Comparison of ENCODE assay signal across 21 cellular contexts in genomic region chr3:61422945-61423740, GRCh38.
A peak's percentile ranks its signal among the peaks of the same experiment; 100 is the strongest.
DNase-seq lines count a peak whose midpoint lies in the region; TF ChIP-seq lines count a peak whose summit lies in the region.
"Had no signal": no experiment of that assay in that cellular context is flagged by ENCODE, and none has a peak within 500 bp of the region (broad histone marks: within the 10 kb centered on the region; RNA-seq: fewer than 3 reads in every experiment).

No MANE protein-coding gene starts in this region.

- no peak overlapping the region for H3K4me3 Mint-ChIP-seq in activated CD4-positive, alpha-beta T cell treated with anti-CD3 and anti-CD28 coated beads, Interleukin-2, amount 10 ng/mL, durations not matched to agents 7 days and 5 days
- H3K4me3 Mint-ChIP-seq: CD8-positive, alpha-beta memory T cell; IgD-negative memory B cell; T-cell had no signal

- 63% methylated on average over 1 of the region's 1 CpG for WGBS in liver

- H3K9me3 ChIP-seq in cardiac muscle cell (ENCODE audit: low read depth), result no peaks in the 10 kb centered on the region
- no peaks in the 10 kb centered on the region for H3K9me3 ChIP-seq in right atrium auricular region
- H3K9me3 ChIP-seq in liver (ENCODE audit: control insufficient read depth in 4 of 4, low read length in 3 of 4), result no peaks in the 10 kb centered on the region
- H3K9me3 ChIP-seq: Peyer's patch, SJCRH30 had no signal

- H3K27me3 ChIP-seq in cardiac muscle cell, result no peaks in the 10 kb centered on the region
- H3K27me3 ChIP-seq in right atrium auricular region, result no peaks in the 10 kb centered on the region
- no peaks in the 10 kb centered on the region for H3K27me3 ChIP-seq in liver (ENCODE audit: control insufficient read depth in 4 of 4, insufficient read depth in 4 of 4, low read length in 3 of 4)
- no peaks in the 10 kb centered on the region for H3K27me3 ChIP-seq in dorsolateral prefrontal cortex
- H3K27me3 ChIP-seq: Peyer's patch, SJCRH30 had no signal

- H3K4me3 ChIP-seq in cardiac muscle cell (no peak overlapping the region), right atrium auricular region (no peak overlapping the region), liver (ENCODE audit: low read depth in 1 of 3, low read length in 3 of 3) (no peak overlapping the region), dorsolateral prefrontal cortex (no peak overlapping the region)
- H3K4me3 ChIP-seq: Peyer's patch, SJCRH30 had no signal

- H3K27me3 Mint-ChIP-seq in activated CD4-positive, alpha-beta T cell treated with anti-CD3 and anti-CD28 coated beads, Interleukin-2, amount 10 ng/mL, durations not matched to agents 7 days and 5 days, result no peaks in the 10 kb centered on the region
- H3K27me3 Mint-ChIP-seq: IgD-negative memory B cell, T-cell had no signal

- H3K27ac ChIP-seq in cardiac muscle cell (peak overlapping the region; percentile 19), right atrium auricular region (no peak overlapping the region), liver (ENCODE audit: low read depth in 1 of 2, low read length in 2 of 2) (no peak overlapping the region), dorsolateral prefrontal cortex (no peak overlapping the region)
- H3K27ac ChIP-seq: C4-2B, Peyer's patch, SJCRH30 had no signal

- TF ChIP-seq CTCF in cardiac muscle cell (IDR thresholded peaks at IDR 0.05; ENCODE audit: low read depth, low read length), result no peak
- TF ChIP-seq CTCF in right atrium auricular region (IDR thresholded peaks at IDR 0.05), result no peak
- TF ChIP-seq CTCF in liver (IDR thresholded peaks at IDR 0.05; ENCODE audit: low read depth, low read length, missing input control), result no peak
- no peak for TF ChIP-seq CTCF in dorsolateral prefrontal cortex (IDR thresholded peaks at IDR 0.05 in 54 of 56, conservative IDR thresholded peaks at IDR 0.05 in 2 of 56; ENCODE audit: low read depth in 1 of 56, partially characterized antibody in 56 of 56)

- no peaks in the 10 kb centered on the region for H3K36me3 Mint-ChIP-seq in activated CD4-positive, alpha-beta T cell treated with anti-CD3 and anti-CD28 coated beads, Interleukin-2, amount 10 ng/mL, durations not matched to agents 7 days and 5 days (ENCODE audit: low read depth)
- H3K36me3 Mint-ChIP-seq: CD8-positive, alpha-beta memory T cell; IgD-negative memory B cell; T-cell had no signal

- H3K36me3 ChIP-seq in cardiac muscle cell (no peaks in the 10 kb centered on the region), right atrium auricular region (no peaks in the 10 kb centered on the region), liver (ENCODE audit: control insufficient read depth in 4 of 4, insufficient read depth in 3 of 4, low read depth in 1 of 4, low read length in 3 of 4) (no peaks in the 10 kb centered on the region)
- H3K36me3 ChIP-seq: Peyer's patch, SJCRH30 had no signal

- H3K27ac Mint-ChIP-seq in activated CD4-positive, alpha-beta T cell treated with anti-CD3 and anti-CD28 coated beads, Interleukin-2, amount 10 ng/mL, durations not matched to agents 7 days and 5 days, result no peak overlapping the region
- H3K27ac Mint-ChIP-seq: CD8-positive, alpha-beta memory T cell; T-cell had no signal

- peaks cover 2% of the 10 kb centered on the region for H3K9me3 Mint-ChIP-seq in activated CD4-positive, alpha-beta T cell treated with anti-CD3 and anti-CD28 coated beads, Interleukin-2, amount 10 ng/mL, durations not matched to agents 7 days and 5 days
- H3K9me3 Mint-ChIP-seq: T-cell had no signal

- POLR2A ChIA-PET in activated CD4-positive, alpha-beta T cell treated with anti-CD3 and anti-CD28 coated beads, Interleukin-2, amount 10 ng/mL, durations not matched to agents 7 days and 5 days (lab: Charles Lee), result no interaction called here

- no peak overlapping the region for H3K9ac ChIP-seq in liver (ENCODE audit: low read depth in 1 of 2, low read length in 2 of 2)

- DNase-seq in cardiac muscle cell (ENCODE audit: low read depth in 1 of 2, low spot score in 1 of 2) (peak in 1 of 2 donors; percentile 34), right atrium auricular region (ENCODE audit: low spot score) (no peak), NCI-H69 (lab: John Stamatoyannopoulos, UW) (peak; percentile 84), dorsolateral prefrontal cortex (no peak)
- DNase-seq in activated CD4-positive, alpha-beta T cell treated with anti-CD3 and anti-CD28 coated beads, Interleukin-2, amount 10 ng/mL, durations not matched to agents 7 days and 5 days, result no peak
- DNase-seq in activated CD4-positive, alpha-beta T cell treated with anti-CD3 and anti-CD28 coated beads, Interleukin-2, amount 50 U/mL, for 48 hours, result no peak
- DNase-seq: Calu3; CD8-positive, alpha-beta memory T cell; EL; GF-D8; MV-4-11; NCI-H1105 treated with DMSO at 0.1 percent for 48 hours; NCI-H187; NCI-H2107; NCI-H345; Peyer's patch; SJCRH30; T-cell had no signal

- H3K4me1 ChIP-seq in cardiac muscle cell (ENCODE audit: low read depth) (peaks cover 13% of the 10 kb centered on the region), right atrium auricular region (no peaks in the 10 kb centered on the region), liver (ENCODE audit: control insufficient read depth in 4 of 4, insufficient read depth in 4 of 4, low read length in 3 of 4) (no peaks in the 10 kb centered on the region)
- H3K4me1 ChIP-seq: Peyer's patch, SJCRH30 had no signal

- CTCF ChIA-PET in activated CD4-positive, alpha-beta T cell treated with anti-CD3 and anti-CD28 coated beads, Interleukin-2, amount 10 ng/mL, durations not matched to agents 7 days and 5 days (lab: Charles Lee), result interaction anchor here (1.0 kb wide), 1 partner anchor 23 kb away, joined by 3 read pairs; no protein-coding TSS in a partner anchor

- peaks cover 5% of the 10 kb centered on the region for H3K4me1 Mint-ChIP-seq in activated CD4-positive, alpha-beta T cell treated with anti-CD3 and anti-CD28 coated beads, Interleukin-2, amount 10 ng/mL, durations not matched to agents 7 days and 5 days
- H3K4me1 Mint-ChIP-seq: CD8-positive, alpha-beta memory T cell had no signal

- intact Hi-C loops in dorsolateral prefrontal cortex (cut with DNase I), result no loop called here

- no peak for TF ChIP-seq RAD21 in liver (IDR thresholded peaks at IDR 0.05)

TF ChIP-seq in liver, 16 proteins besides CTCF, POLR2A, EP300 and RAD21:
- TF ChIP-seq SP1 (IDR thresholded peaks at IDR 0.05), result peak; percentile 26
- peak; percentile 28 to 55 for TF ChIP-seq HNF4A (conservative IDR thresholded peaks at IDR 0.05)
- TF ChIP-seq EGR1 (IDR thresholded peaks at IDR 0.05; ENCODE audit: low read depth in 2 of 2), result no peak
- TF ChIP-seq REST (IDR thresholded peaks at IDR 0.05), result no peak
- no peak for TF ChIP-seq HNF4G (IDR thresholded peaks at IDR 0.05)
TF ChIP-seq in liver: peak in this region for 2.
